In genomic region chr19:50383852-50384684, GRCh38 we compare ENCODE assay signal across 8 cellular contexts. TPM values are rescaled to one million over a fixed set of nuclear protein-coding genes. Genes with fewer than 3 reads are reported as not detected.
DNase-seq lines count a peak whose midpoint lies in the region; ATAC-seq and TF ChIP-seq lines count a peak whose summit lies in the region.

TSS of gene POLD1 (plus strand) at chr19:50384347. CDS start at chr19:50398852, 14,505 bp downstream.

- peak within 1 kb of the TSS; percentile 91 for H3K4me3 Mint-ChIP-seq in T-helper 1 cell treated with Interleukin-12 subunit alpha and Interleukin-12 subunit beta and Interleukin-4 antibody, amounts not matched to agents 30 μg/mL and 1 μg/mL, for 36 hours
- H3K4me3 Mint-ChIP-seq in progenitor cell of endocrine pancreas (ENCODE audit: low read depth): peak within 1 kb of the TSS; percentile 96

- H3K27ac Mint-ChIP-seq in T-helper 1 cell treated with Interleukin-12 subunit alpha and Interleukin-12 subunit beta and Interleukin-4 antibody, amounts not matched to agents 30 μg/mL and 1 μg/mL, for 36 hours: peak within 1 kb of the TSS; percentile 87
- H3K27ac Mint-ChIP-seq in progenitor cell of endocrine pancreas: peak within 1 kb of the TSS; percentile 96

- in situ Hi-C loops in GM13976 (cut with MboI; ENCODE audit: low sequenced_read_pairs, unreplicated experiment): no loop called here

- intact Hi-C loops in left cardiac atrium (cut with DNase I): no loop called here

- H3K36me3 Mint-ChIP-seq in T-helper 1 cell treated with Interleukin-12 subunit alpha and Interleukin-12 subunit beta and Interleukin-4 antibody, amounts not matched to agents 30 μg/mL and 1 μg/mL, for 36 hours (ENCODE audit: low read depth): peaks cover 35% of the 10 kb centered on the region
- peaks cover 19% of the 10 kb centered on the region for H3K36me3 Mint-ChIP-seq in progenitor cell of endocrine pancreas (ENCODE audit: insufficient read depth)

- no peak for TF ChIP-seq CTCF in GM13976 (IDR thresholded peaks at IDR 0.05; ENCODE audit: borderline replicate concordance, control extremely low read depth, extremely low read depth, insufficient read depth, missing control alignments)
- TF ChIP-seq CTCF in progenitor cell of endocrine pancreas (IDR thresholded peaks at IDR 0.05; ENCODE audit: unreplicated experiment): no peak

- peaks cover 26% of the 10 kb centered on the region for H3K4me1 Mint-ChIP-seq in T-helper 1 cell treated with Interleukin-12 subunit alpha and Interleukin-12 subunit beta and Interleukin-4 antibody, amounts not matched to agents 30 μg/mL and 1 μg/mL, for 36 hours (ENCODE audit: low read depth)
- H3K4me1 Mint-ChIP-seq in progenitor cell of endocrine pancreas (ENCODE audit: low read depth): peaks cover 19% of the 10 kb centered on the region

- H3K27me3 Mint-ChIP-seq in T-helper 1 cell treated with Interleukin-12 subunit alpha and Interleukin-12 subunit beta and Interleukin-4 antibody, amounts not matched to agents 30 μg/mL and 1 μg/mL, for 36 hours (ENCODE audit: low read depth): no peaks in the 10 kb centered on the region
- H3K27me3 Mint-ChIP-seq in progenitor cell of endocrine pancreas: no peaks in the 10 kb centered on the region

- H3K9me3 Mint-ChIP-seq in T-helper 1 cell treated with Interleukin-12 subunit alpha and Interleukin-12 subunit beta and Interleukin-4 antibody, amounts not matched to agents 30 μg/mL and 1 μg/mL, for 36 hours: no peaks in the 10 kb centered on the region
- H3K9me3 Mint-ChIP-seq in progenitor cell of endocrine pancreas (ENCODE audit: low read depth): no peaks in the 10 kb centered on the region

- DNase-seq in GM13976 (ENCODE audit: low spot score): peak; percentile 100
- DNase-seq in NCI-H1694 (lab: John Stamatoyannopoulos, UW): peak; percentile 92
- DNase-seq in amniotic stem cell (lab: John Stamatoyannopoulos, UW): peak; percentile 97
- peak; percentile 98 for DNase-seq in left cardiac atrium
- DNase-seq in progenitor cell of endocrine pancreas (ENCODE audit: low spot score, unreplicated experiment): peak; percentile 98
- DNase-seq in ureter (ENCODE audit: low spot score): peak; percentile 97

- ATAC-seq in HG02884 (IDR thresholded peaks at IDR 0.05; ENCODE audit: unreplicated experiment) (peak; percentile 68), left cardiac atrium (peak; percentile 95 to 97)

RNA-seq across cellular contexts. Expression of gene POLD1, which starts in this region (rescaled TPM):
- total RNA-seq in left cardiac atrium: 10 to 100 TPM; 12.0 to 13.4 TPM
- 91.4 and 99.5 TPM in 2 replicates for total RNA-seq in progenitor cell of endocrine pancreas
- 17.0 TPM for total RNA-seq in ureter

Comparison
In these comparisons a context has a peak if more than half of its experiments do, and no peak if none do; other contexts are left out.
1. Peak in every context shown above with its lines: DNase-seq and ATAC-seq.